Comparison of ENCODE assay signal across 14 cellular contexts in genomic region chr18:389658-390357, GRCh38.
DNase-seq lines count a peak whose midpoint lies in the region; ATAC-seq and TF ChIP-seq lines count a peak whose summit lies in the region.
"Had no signal": no experiment of that assay in that cellular context is flagged by ENCODE, and none has a peak within 500 bp of the region (broad histone marks: within the 10 kb centered on the region; RNA-seq: fewer than 3 reads in every experiment).

No MANE protein-coding gene starts in this region.

- DNase-seq in AG09309 (ENCODE audit: low read depth): no peak
- DNase-seq in MM.1S: peak; percentile 47
- peak; percentile 11 for DNase-seq in fibroblast of pulmonary artery (ENCODE audit: low read depth)
- DNase-seq in GM19240 (ENCODE audit: insufficient read length, low spot score): no peak
- DNase-seq in transverse colon: no peak
- DNase-seq in CD1c-positive myeloid dendritic cell (ENCODE audit: extremely low spot score): no peak
- no peak for DNase-seq in colonic mucosa
- DNase-seq: CD8-positive, alpha-beta T cell; NCI-H146; T1000; thyroid gland had no signal

- no peaks in the 10 kb centered on the region for H3K36me3 ChIP-seq in MM.1S (replicated peaks; ENCODE audit: insufficient read depth, low read length)
- H3K36me3 ChIP-seq in transverse colon: no peaks in the 10 kb centered on the region
- no peaks in the 10 kb centered on the region for H3K36me3 ChIP-seq in colonic mucosa
- H3K36me3 ChIP-seq: prostate gland, thyroid gland had no signal

- H3K9me3 ChIP-seq in MM.1S (replicated peaks; ENCODE audit: insufficient read depth, low read length): no peaks in the 10 kb centered on the region
- no peaks in the 10 kb centered on the region for H3K9me3 ChIP-seq in transverse colon
- no peaks in the 10 kb centered on the region for H3K9me3 ChIP-seq in colonic mucosa
- H3K9me3 ChIP-seq: prostate gland, thyroid gland had no signal

- intact Hi-C loops in transverse colon (cut with DNase I; ENCODE audit: low total_unique reads) (no loop called here), colonic mucosa (cut with DNase I) (no loop called here)

- H3K9me2 ChIP-seq in MM.1S (replicated peaks; ENCODE audit: insufficient read depth, low read length): no peaks in the 10 kb centered on the region

- in situ Hi-C loops in transverse colon (cut with MboI; ENCODE audit: low pct_ligation_motif_present in 1 of 4, low pct_unique_long_range_greater_than_20kb in 1 of 4, low sequenced_read_pairs in 3 of 4): no loop called here

- peak; percentile 8 for TF ChIP-seq CTCF in AG09309 (IDR thresholded peaks at IDR 0.05; ENCODE audit: control insufficient read depth, insufficient read depth, low read depth, low read length, missing control alignments)
- TF ChIP-seq CTCF in MM.1S (IDR thresholded peaks at IDR 0.05; ENCODE audit: low read length): peak; percentile 25
- peak; percentile 19 for TF ChIP-seq CTCF in fibroblast of pulmonary artery (IDR thresholded peaks at IDR 0.05; ENCODE audit: low read length, missing control alignments)
- no peak for TF ChIP-seq CTCF in transverse colon (IDR thresholded peaks at IDR 0.05)
- no peak for TF ChIP-seq CTCF in colonic mucosa (IDR thresholded peaks at IDR 0.05)

- H3K4me2 ChIP-seq in MM.1S (ENCODE audit: low read depth, low read length): no peak overlapping the region

- H3K79me2 ChIP-seq in MM.1S (ENCODE audit: low read length): no peaks in the 10 kb centered on the region

- WGBS in transverse colon (ENCODE audit: low coverage in 1 of 2), 2 donors: 62 to 67% methylated on average over 5 to 7 of the region's 7 CpGs

- no peak overlapping the region for H2AFZ ChIP-seq in MM.1S (ENCODE audit: low read length)

- H3K27me3 ChIP-seq in MM.1S (replicated peaks; ENCODE audit: insufficient read depth, low read length): no peaks in the 10 kb centered on the region
- no peaks in the 10 kb centered on the region for H3K27me3 ChIP-seq in transverse colon
- no peaks in the 10 kb centered on the region for H3K27me3 ChIP-seq in colonic mucosa
- H3K27me3 ChIP-seq: thyroid gland had no signal

- H3K4me3 ChIP-seq in AG09309 (ENCODE audit: control insufficient read depth, low read depth, low read length) (no peak overlapping the region), MM.1S (ENCODE audit: low read length) (no peak overlapping the region), fibroblast of pulmonary artery (replicated peaks; ENCODE audit: low read depth, low read length) (no peak overlapping the region), transverse colon (no peak overlapping the region), colonic mucosa (no peak overlapping the region)
- H3K4me3 ChIP-seq: prostate gland, thyroid gland had no signal

- TF ChIP-seq EP300 in transverse colon (IDR thresholded peaks at IDR 0.05; ENCODE audit: low read depth): no peak

- H3K27ac ChIP-seq in MM.1S (ENCODE audit: low read length) (no peak overlapping the region), transverse colon (no peak overlapping the region), colonic mucosa (no peak overlapping the region)
- H3K27ac ChIP-seq: prostate gland, thyroid gland had no signal

- ATAC-seq in GM18909 (IDR thresholded peaks at IDR 0.05; ENCODE audit: poor library complexity, unreplicated experiment): peak; percentile 56
- ATAC-seq: CD8-positive, alpha-beta T cell; left lobe of liver had no signal

- H3K9ac ChIP-seq in MM.1S (ENCODE audit: low read length) (no peak overlapping the region), colonic mucosa (ENCODE audit: low read depth in 2 of 2, low read length in 2 of 2) (no peak overlapping the region)

- no peak for TF ChIP-seq POLR2A in transverse colon (IDR thresholded peaks at IDR 0.05)

- H4K20me1 ChIP-seq in MM.1S (ENCODE audit: insufficient read depth, low read length): no peaks in the 10 kb centered on the region

- H3K4me1 ChIP-seq in MM.1S (ENCODE audit: low read length) (no peaks in the 10 kb centered on the region; the same call in 1 of the 2 replicates), transverse colon (peaks cover 0 to 12% (median 5%) of the 10 kb centered on the region in 4 donors), colonic mucosa (no peaks in the 10 kb centered on the region)

- H3F3A ChIP-seq in MM.1S (ENCODE audit: insufficient read depth, low read length): 0 out of 2 replicates have a peak, but pooled peaks cover 3% of the 10 kb centered on the region

Comparison
In these comparisons a context has a peak if more than half of its experiments do, and no peak if none do; other contexts are left out.
1. DNase-seq: peak in MM.1S (single experiment) and fibroblast of pulmonary artery (single experiment); none in AG09309 (single experiment), GM19240 (single experiment), transverse colon (single experiment), CD1c-positive myeloid dendritic cell (single experiment) and colonic mucosa (single experiment).
2. CTCF ChIP-seq: peak in AG09309 (single experiment), MM.1S (single experiment) and fibroblast of pulmonary artery (single experiment); none in transverse colon (0 of 5) and colonic mucosa (single experiment).